14 cellular contexts compared by ENCODE assay signal in genomic region chr12:124131671-124132058, GRCh38.
DNase-seq lines count a peak whose midpoint lies in the region; ATAC-seq, FAIRE-seq and TF ChIP-seq lines count a peak whose summit lies in the region.
"Had no signal": no experiment of that assay in that cellular context is flagged by ENCODE, and none has a peak within 500 bp of the region (broad histone marks: within the 10 kb centered on the region; RNA-seq: fewer than 3 reads in every experiment).

No MANE protein-coding gene starts in this region.

- SMC1A ChIA-PET in GM12878 (lab: Charles Lee; ENCODE audit: uncharacterized antibody, unreplicated experiment): interaction anchor here (1.3 to 2.0 kb wide), 3 partner anchors 14 to 73 kb away, joined by 3 to 6 read pairs (median 3); no protein-coding TSS in a partner anchor

- peak overlapping the region; percentile 46; the same call in 1 of the 2 replicates for H3K4me2 ChIP-seq in GM23338
- peak overlapping the region; percentile 27; the same call in 1 of the 2 replicates for H3K4me2 ChIP-seq in MM.1S (ENCODE audit: low read depth, low read length)
- H3K4me2 ChIP-seq in GM12878 (ENCODE audit: control insufficient read depth, insufficient read depth): peak overlapping the region; percentile 54; the same call in 1 of the 2 replicates

- TF ChIP-seq CTCF in GM23338 (conservative IDR thresholded peaks at IDR 0.05; ENCODE audit: low read depth in 2 of 2): no peak
- no peak for TF ChIP-seq CTCF in MM.1S (IDR thresholded peaks at IDR 0.05; ENCODE audit: low read length)
- no peak for TF ChIP-seq CTCF in GM12878 (IDR thresholded peaks at IDR 0.05 in 2 of 3, conservative IDR thresholded peaks at IDR 0.05 in 1 of 3; ENCODE audit: control insufficient read depth in 2 of 3, extremely low read depth in 1 of 3, insufficient read depth in 1 of 3, low read depth in 3 of 3, low read length in 3 of 3)
- TF ChIP-seq CTCF in mesothelial cell of epicardium (IDR thresholded peaks at IDR 0.05; ENCODE audit: unreplicated experiment): no peak
- no peak for TF ChIP-seq CTCF in dorsolateral prefrontal cortex (IDR thresholded peaks at IDR 0.05 in 54 of 56, conservative IDR thresholded peaks at IDR 0.05 in 2 of 56; ENCODE audit: low read depth in 1 of 56, partially characterized antibody in 56 of 56)

- intact Hi-C loops in GM12878 (cut with micrococcal nuclease; ENCODE audit: unreplicated experiment): no loop called here
- intact Hi-C loops in dorsolateral prefrontal cortex (cut with DNase I): no loop called here

- TF ChIP-seq EP300 in GM12878 (IDR thresholded peaks at IDR 0.05; ENCODE audit: borderline replicate concordance in 1 of 2, control insufficient read depth in 1 of 2, low read depth in 2 of 2, low read length in 2 of 2): no peak

- in situ Hi-C loops in GM12878 (cut with MboI): no loop called here

- H3F3A ChIP-seq in GM23338 (replicated peaks; ENCODE audit: low read depth) (peaks cover 32% of the 10 kb centered on the region), MM.1S (ENCODE audit: insufficient read depth, low read length) (peaks cover 19% of the 10 kb centered on the region)

- FAIRE-seq in GM12878 (lab: Jason Lieb, UNC): no peak

- H3K79me2 ChIP-seq in GM23338 (replicated peaks; ENCODE audit: insufficient read depth): no peaks in the 10 kb centered on the region
- H3K79me2 ChIP-seq in MM.1S (ENCODE audit: low read length): no peaks in the 10 kb centered on the region
- no peaks in the 10 kb centered on the region for H3K79me2 ChIP-seq in GM12878 (ENCODE audit: control insufficient read depth, insufficient read depth, low read length)

- H3K27me3 ChIP-seq in GM23338 (ENCODE audit: insufficient read depth): no peaks in the 10 kb centered on the region
- no peaks in the 10 kb centered on the region for H3K27me3 ChIP-seq in MM.1S (replicated peaks; ENCODE audit: insufficient read depth, low read length)
- H3K27me3 ChIP-seq in GM12878 (replicated peaks in 1 of 2; ENCODE audit: control insufficient read depth in 2 of 2, insufficient read depth in 2 of 2, low read length in 1 of 2): no peaks in the 10 kb centered on the region
- no peaks in the 10 kb centered on the region for H3K27me3 ChIP-seq in dorsolateral prefrontal cortex

- H3K4me1 Mint-ChIP-seq in GM23338 (peaks cover 29% of the 10 kb centered on the region), mesothelial cell of epicardium (peaks cover 24% of the 10 kb centered on the region)
- H3K4me1 Mint-ChIP-seq: B cell had no signal

- peak overlapping the region; percentile 99 for H3K27ac ChIP-seq in GM23338 (ENCODE audit: low read depth)
- H3K27ac ChIP-seq in MM.1S (ENCODE audit: low read length): peak overlapping the region; percentile 96
- peak overlapping the region; percentile 67 for H3K27ac ChIP-seq in GM12878 (ENCODE audit: control insufficient read depth, insufficient read depth)
- H3K27ac ChIP-seq in dorsolateral prefrontal cortex: no peak overlapping the region

- POLR2A ChIA-PET in GM12878 (lab: Charles Lee): no interaction called here

- H3K9me3 ChIP-seq in MM.1S (replicated peaks; ENCODE audit: insufficient read depth, low read length) (no peaks in the 10 kb centered on the region), GM12878 (replicated peaks; ENCODE audit: control insufficient read depth, insufficient read depth, low read length) (no peaks in the 10 kb centered on the region)

- H3K27ac Mint-ChIP-seq in GM23338 (peak overlapping the region; percentile 14), mesothelial cell of epicardium (peak overlapping the region; percentile 70)
- H3K27ac Mint-ChIP-seq: B cell; CD8-positive, alpha-beta T cell had no signal

- H3K9me2 ChIP-seq in GM23338 (ENCODE audit: insufficient read depth) (no peaks in the 10 kb centered on the region), MM.1S (replicated peaks; ENCODE audit: insufficient read depth, low read length) (no peaks in the 10 kb centered on the region)

- no peak overlapping the region; the same call in 2 of the 3 replicates for H3K4me3 Mint-ChIP-seq in GM23338
- H3K4me3 Mint-ChIP-seq in mesothelial cell of epicardium: no peak overlapping the region
- H3K4me3 Mint-ChIP-seq: B cell; CD8-positive, alpha-beta T cell had no signal

- BruUV-seq in GM12878 (replicated peaks; lab: Mats Ljungman, UMichigan): no TSS peak

- H2AFZ ChIP-seq in GM23338: no peak overlapping the region
- H2AFZ ChIP-seq in MM.1S (ENCODE audit: low read length): no peak overlapping the region
- peak overlapping the region; percentile 48 for H2AFZ ChIP-seq in GM12878 (ENCODE audit: control insufficient read depth, low read depth, low read length)

- TF ChIP-seq POLR2A in GM12878 (IDR thresholded peaks at IDR 0.05; ENCODE audit: low read depth, low read length): no peak

- H3K36me3 Mint-ChIP-seq in GM23338 (ENCODE audit: low read depth): peaks cover under 1% of the 10 kb centered on the region; the same call in 2 of the 3 replicates
- peaks cover under 1% of the 10 kb centered on the region for H3K36me3 Mint-ChIP-seq in mesothelial cell of epicardium
- H3K36me3 Mint-ChIP-seq: CD8-positive, alpha-beta T cell had no signal

- no peak for DNase-seq in GM23338 (ENCODE audit: low spot score)
- no peak for DNase-seq in MM.1S
- DNase-seq in GM12878 (ENCODE audit: low read depth, low spot score): no peak
- DNase-seq in mesothelial cell of epicardium (ENCODE audit: low spot score in 2 of 2, unreplicated experiment in 2 of 2): no peak
- DNase-seq in dorsolateral prefrontal cortex: no peak
- no peak for DNase-seq in SIG-M5 (lab: John Stamatoyannopoulos, UW)
- DNase-seq in NOMO-1 treated with DMSO at 0.1 percent for 48 hours (lab: John Stamatoyannopoulos, UW; ENCODE audit: unreplicated experiment): no peak
- DNase-seq: CD8-positive, alpha-beta T cell; H7; NCI-H187; NCI-H2171; NCI-H774 had no signal

- H3K9me3 Mint-ChIP-seq in GM23338: peaks cover 1% of the 10 kb centered on the region
- H3K9me3 Mint-ChIP-seq in mesothelial cell of epicardium: peaks cover 1% of the 10 kb centered on the region
- H3K9me3 Mint-ChIP-seq: CD8-positive, alpha-beta T cell had no signal

- H3K4me3 ChIP-seq in GM23338: no peak overlapping the region
- H3K4me3 ChIP-seq in MM.1S (ENCODE audit: low read length): no peak overlapping the region
- H3K4me3 ChIP-seq in GM12878: no peak overlapping the region
- H3K4me3 ChIP-seq in dorsolateral prefrontal cortex: no peak overlapping the region

- ATAC-seq in GM23338: peak; percentile 14; the same call in 2 of the 3 replicates
- no peak for ATAC-seq in GM12878
- no peak for ATAC-seq in GM21619 (IDR thresholded peaks at IDR 0.05; ENCODE audit: unreplicated experiment)
- ATAC-seq: CD8-positive, alpha-beta T cell had no signal

- H4K20me1 ChIP-seq in GM23338 (replicated peaks; ENCODE audit: insufficient read depth) (no peaks in the 10 kb centered on the region), MM.1S (ENCODE audit: insufficient read depth, low read length) (no peaks in the 10 kb centered on the region), GM12878 (ENCODE audit: control insufficient read depth, insufficient read depth) (no peaks in the 10 kb centered on the region)

- RAD21 ChIA-PET in GM12878 (lab: Charles Lee; ENCODE audit: unreplicated experiment): interaction anchor here (0.8 to 1.4 kb wide), 3 partner anchors 12 to 78 kb away, joined by 3 to 5 read pairs (median 3); no protein-coding TSS in a partner anchor

- CTCF ChIA-PET in GM12878 (lab: Yijun Ruan, JAX): interaction anchor here (1.6 kb wide), 1 partner anchor 95 kb away, joined by 4 read pairs; no protein-coding TSS in a partner anchor

- H3K27me3 Mint-ChIP-seq in GM23338 (ENCODE audit: insufficient read depth, low read depth, poor library complexity) (peaks cover 14% of the 10 kb centered on the region), mesothelial cell of epicardium (ENCODE audit: low read depth) (no peaks in the 10 kb centered on the region)

- 81% methylated on average over 5 of the region's 5 CpGs for WGBS in GM12878 (ENCODE audit: insufficient coverage, insufficient replicate concordance, low lambda C conversion rate, missing lambda C conversion rate)

- H3K4me1 ChIP-seq in GM23338 (ENCODE audit: insufficient read depth) (peaks cover 28% of the 10 kb centered on the region), MM.1S (ENCODE audit: low read length) (peaks cover 16% of the 10 kb centered on the region), GM12878 (ENCODE audit: control insufficient read depth, insufficient read depth, low read length) (peaks cover 32% of the 10 kb centered on the region)

- no peaks in the 10 kb centered on the region for H3K36me3 ChIP-seq in GM23338 (ENCODE audit: insufficient read depth)
- H3K36me3 ChIP-seq in MM.1S (replicated peaks; ENCODE audit: insufficient read depth, low read length): no peaks in the 10 kb centered on the region
- no peaks in the 10 kb centered on the region for H3K36me3 ChIP-seq in GM12878 (ENCODE audit: control insufficient read depth in 2 of 2, insufficient read depth in 2 of 2, low read length in 1 of 2)

- TF ChIP-seq RAD21 in GM12878 (IDR thresholded peaks at IDR 0.05; ENCODE audit: insufficient read depth, low read depth, low read length): no peak

- H3K9ac ChIP-seq in MM.1S (ENCODE audit: low read length): peak overlapping the region; percentile 23; the same call in 1 of the 2 replicates
- H3K9ac ChIP-seq in GM12878 (ENCODE audit: control insufficient read depth, insufficient read depth, low read length): no peak overlapping the region

TF ChIP-seq in GM23338, 12 proteins besides CTCF, POLR2A, EP300 and RAD21 (continues in another document):
- TF ChIP-seq ZNF331 (CRISPR knock-in tag; IDR thresholded peaks at IDR 0.05; ENCODE audit: low read depth) (no peak), STAT1 (IDR thresholded peaks at IDR 0.05; ENCODE audit: unreplicated experiment) (no peak), ZNF114 (CRISPR knock-in tag; IDR thresholded peaks at IDR 0.05) (no peak)

TF ChIP-seq in GM12878, 131 proteins besides CTCF, POLR2A, EP300 and RAD21:
- TF ChIP-seq EZH2 (IDR thresholded peaks at IDR 0.05; ENCODE audit: borderline replicate concordance, control insufficient read depth, low read depth, low read length): no peak

Comparison
In these comparisons a context has a peak if more than half of its experiments do, and no peak if none do; other contexts are left out.
1. H3K27ac ChIP-seq: peak in GM23338 (single experiment), MM.1S (single experiment) and GM12878 (single experiment); none in dorsolateral prefrontal cortex (0 of 59).
2. Peak in every context shown above with its lines, with median percentiles within 50 percentile points of each other: H3K4me2 ChIP-seq.